In genomic region chr5:10555134-10555733, GRCh38 we compare ENCODE assay signal across 10 cellular contexts. TPM values are rescaled to one million over a fixed set of nuclear protein-coding genes. Genes with fewer than 3 reads are reported as not detected.
DNase-seq lines count a peak whose midpoint lies in the region; ATAC-seq and TF ChIP-seq lines count a peak whose summit lies in the region.
"Had no signal": no experiment of that assay in that cellular context is flagged by ENCODE, and none has a peak within 500 bp of the region (broad histone marks: within the 10 kb centered on the region; RNA-seq: fewer than 3 reads in every experiment).

No MANE protein-coding gene starts in this region.

- TF ChIP-seq CTCF in HFFc6 (IDR thresholded peaks at IDR 0.05), result no peak
- TF ChIP-seq CTCF in ovary (IDR thresholded peaks at IDR 0.05), result no peak

- peak overlapping the region; percentile 95 for H3K27ac Mint-ChIP-seq in HFFc6
- H3K27ac Mint-ChIP-seq in stimulated activated naive B cell treated with anti-CD40 and anti-IgM and Interleukin-4, amounts not matched to agents 10 μg/mL and 1 μg/mL and 100 μg/mL, for 72 hours, result no peak overlapping the region

- peak overlapping the region; percentile 68 for H3K4me3 Mint-ChIP-seq in HFFc6
- no peak overlapping the region for H3K4me3 Mint-ChIP-seq in stimulated activated naive B cell treated with anti-CD40 and anti-IgM and Interleukin-4, amounts not matched to agents 10 μg/mL and 1 μg/mL and 100 μg/mL, for 72 hours

- H3K4me3 ChIP-seq in ovary, result no peak overlapping the region
- H3K4me3 ChIP-seq: cardiac muscle cell had no signal

- DNase-seq in Ammon's horn (ENCODE audit: low spot score), result peak; percentile 53
- peak; percentile 90 for DNase-seq in HFFc6
- peak; percentile 48 to 69 for DNase-seq in SW 1271 (lab: John Stamatoyannopoulos, UW)
- DNase-seq in islet precursor cell, result peak; percentile 98
- DNase-seq in erythroblast (lab: John Stamatoyannopoulos, UW), result no peak
- DNase-seq in ovary, result no peak
- no peak for DNase-seq in stimulated activated naive B cell treated with anti-CD40 and anti-IgM and Interleukin-4, amounts not matched to agents 10 μg/mL and 1 μg/mL and 100 μg/mL, for 72 hours
- DNase-seq in activated CD4-positive, alpha-beta T cell treated with anti-CD3 and anti-CD28 coated beads, Interleukin-2, amount 50 U/mL, for 48 hours, result no peak
- DNase-seq: activated CD4-positive, alpha-beta T cell treated with anti-CD3 and anti-CD28 coated beads, Interleukin-2, amount 50 U/mL, for 4 hours had no signal

- H3K36me3 ChIP-seq in ovary, result no peaks in the 10 kb centered on the region
- H3K36me3 ChIP-seq: cardiac muscle cell had no signal

- 68 to 76% (median 68%) methylated on average over 10 of the region's 10 CpGs for WGBS in ovary, 3 donors

- H3K9me3 ChIP-seq in ovary, result no peaks in the 10 kb centered on the region

- no peak overlapping the region for H3K27ac ChIP-seq in ovary
- H3K27ac ChIP-seq: cardiac muscle cell had no signal

- ATAC-seq in stimulated activated naive B cell treated with anti-CD40 and anti-IgM and Interleukin-4, amounts not matched to agents 10 μg/mL and 1 μg/mL and 100 μg/mL, for 72 hours (replicated peaks), result no peak

- H3K4me1 Mint-ChIP-seq in HFFc6 (ENCODE audit: low read depth), result peaks cover 88% of the 10 kb centered on the region
- H3K4me1 Mint-ChIP-seq in stimulated activated naive B cell treated with anti-CD40 and anti-IgM and Interleukin-4, amounts not matched to agents 10 μg/mL and 1 μg/mL and 100 μg/mL, for 72 hours, result peaks cover 64 to 80% of the 10 kb centered on the region in 2 donors

- peaks cover 1% of the 10 kb centered on the region for H3K4me1 ChIP-seq in ovary (ENCODE audit: insufficient read depth)

- TF ChIP-seq POLR2A in erythroblast (IDR thresholded peaks at IDR 0.05; ENCODE audit: low read length) (no peak), ovary (IDR thresholded peaks at IDR 0.05) (no peak)

- H3K27me3 ChIP-seq in ovary, result no peaks in the 10 kb centered on the region
- H3K27me3 ChIP-seq: cardiac muscle cell had no signal

- H3K27me3 Mint-ChIP-seq in HFFc6 (ENCODE audit: insufficient read depth), result no peaks in the 10 kb centered on the region; the same call in none of the 2 replicates
- H3K27me3 Mint-ChIP-seq in stimulated activated naive B cell treated with anti-CD40 and anti-IgM and Interleukin-4, amounts not matched to agents 10 μg/mL and 1 μg/mL and 100 μg/mL, for 72 hours, result no peaks in the 10 kb centered on the region

- intact Hi-C loops in ovary (cut with DNase I), result no loop called here

- no peak for TF ChIP-seq EP300 in ovary (IDR thresholded peaks at IDR 0.05)

- no peaks in the 10 kb centered on the region for H3K36me3 Mint-ChIP-seq in HFFc6 (ENCODE audit: low read depth)
- peaks cover 0 to 3% of the 10 kb centered on the region in 2 donors for H3K36me3 Mint-ChIP-seq in stimulated activated naive B cell treated with anti-CD40 and anti-IgM and Interleukin-4, amounts not matched to agents 10 μg/mL and 1 μg/mL and 100 μg/mL, for 72 hours

- no peaks in the 10 kb centered on the region; the same call in 1 of the 2 replicates for H3K9me3 Mint-ChIP-seq in HFFc6
- H3K9me3 Mint-ChIP-seq in stimulated activated naive B cell treated with anti-CD40 and anti-IgM and Interleukin-4, amounts not matched to agents 10 μg/mL and 1 μg/mL and 100 μg/mL, for 72 hours, result no peaks in the 10 kb centered on the region

RNA-seq across cellular contexts. Expression of gene ANKRD33B, which starts 8.6 kb away (rescaled TPM):
- 10 to 100 TPM in 4 of 6 experiments, 1 to 10 TPM in 2; 6.3 to 13.2 (median 11.9) TPM for total RNA-seq in HFFc6 (2021; fragmentation: NEBNext Ultra II Directional; extraction: Animal tissue kit (Norgen Biotek cat#: 25700))
- 10 to 100 TPM in 1 of 7 donors, 1 to 10 TPM in 3, under 1 TPM in 3; 0.65 to 13.3 (median 2.3) TPM for total RNA-seq in ovary
- 1 to 10 TPM in 1 of 2 donors, under 1 TPM in 1; 0.85 to 1.9 TPM for polyA plus RNA-seq in ovary

Comparison
In these comparisons a context has a peak if more than half of its experiments do, and no peak if none do; other contexts are left out.
1. DNase-seq: peak in Ammon's horn (single experiment), HFFc6 (single experiment), SW 1271 (2 of 2) and islet precursor cell (single experiment); none in erythroblast (0 of 2), ovary (0 of 5), stimulated activated naive B cell treated with anti-CD40 and anti-IgM and Interleukin-4, amounts not matched to agents 10 μg/mL and 1 μg/mL and 100 μg/mL, for 72 hours (single experiment) and activated CD4-positive, alpha-beta T cell treated with anti-CD3 and anti-CD28 coated beads, Interleukin-2, amount 50 U/mL, for 48 hours (0 of 2).